In genomic region chr2:61241266-61241665, GRCh38 we compare ENCODE assay signal across 15 cellular contexts.
DNase-seq lines count a peak whose midpoint lies in the region; ATAC-seq and TF ChIP-seq lines count a peak whose summit lies in the region.
"Had no signal": no experiment of that assay in that cellular context is flagged by ENCODE, and none has a peak within 500 bp of the region (broad histone marks: within the 10 kb centered on the region; RNA-seq: fewer than 3 reads in every experiment).

No MANE protein-coding gene starts in this region.

- H3K4me1 Mint-ChIP-seq in endothelial cell (ENCODE audit: unreplicated experiment), result peaks cover 7% of the 10 kb centered on the region

- peak overlapping the region; percentile 24 to 54 for H3K27ac Mint-ChIP-seq in activated naive CD4-positive, alpha-beta T cell treated with anti-CD3 and anti-CD28 coated beads, Interleukin-2, amount 50 U/mL, for 72 hours
- H3K27ac Mint-ChIP-seq in endothelial cell (ENCODE audit: unreplicated experiment), result no peak overlapping the region
- H3K27ac Mint-ChIP-seq: CD8-positive, alpha-beta T cell had no signal

- H3K4me3 Mint-ChIP-seq in endothelial cell (ENCODE audit: unreplicated experiment), result peak overlapping the region; percentile 10
- H3K4me3 Mint-ChIP-seq: CD8-positive, alpha-beta T cell had no signal

- no peaks in the 10 kb centered on the region for H3K9me3 ChIP-seq in osteoblast (ENCODE audit: low read depth, low read length)
- H3K9me3 ChIP-seq: A549, BE2C had no signal

- no peaks in the 10 kb centered on the region for H3K79me2 ChIP-seq in osteoblast (ENCODE audit: insufficient read depth, low read length)

- H3K9me3 Mint-ChIP-seq in activated naive CD4-positive, alpha-beta T cell treated with anti-CD3 and anti-CD28 coated beads, Interleukin-2, amount 50 U/mL, for 72 hours, result no peaks in the 10 kb centered on the region
- no peaks in the 10 kb centered on the region for H3K9me3 Mint-ChIP-seq in endothelial cell (ENCODE audit: unreplicated experiment)
- H3K9me3 Mint-ChIP-seq: CD8-positive, alpha-beta T cell had no signal

- H3K27me3 Mint-ChIP-seq in endothelial cell (ENCODE audit: unreplicated experiment), result peaks cover 1% of the 10 kb centered on the region

- H3K36me3 ChIP-seq in osteoblast (ENCODE audit: insufficient read depth, low read length), result peaks cover 31% of the 10 kb centered on the region
- H3K36me3 ChIP-seq: BE2C had no signal

- peaks cover 8 to 43% of the 10 kb centered on the region in 2 donors for H3K36me3 Mint-ChIP-seq in activated naive CD4-positive, alpha-beta T cell treated with anti-CD3 and anti-CD28 coated beads, Interleukin-2, amount 50 U/mL, for 72 hours
- peaks cover 19% of the 10 kb centered on the region for H3K36me3 Mint-ChIP-seq in endothelial cell (ENCODE audit: low read depth, unreplicated experiment)

- no peak overlapping the region for H3K4me3 ChIP-seq in osteoblast (ENCODE audit: insufficient read depth, low read length)
- H3K4me3 ChIP-seq: A549 had no signal

- no peak overlapping the region for H3K27ac ChIP-seq in osteoblast (ENCODE audit: low read depth, low read length)
- H3K27ac ChIP-seq: A549, C4-2B, HL-60 had no signal

- no peak for ATAC-seq in activated naive CD4-positive, alpha-beta T cell treated with anti-CD3 and anti-CD28 coated beads, Interleukin-2, amount 50 U/mL, for 72 hours
- ATAC-seq in GM21367 (IDR thresholded peaks at IDR 0.05; ENCODE audit: unreplicated experiment), result no peak
- ATAC-seq: A549; CD8-positive, alpha-beta T cell; HCT116 had no signal

- no peak for DNase-seq in activated naive CD4-positive, alpha-beta T cell treated with anti-CD3 and anti-CD28 coated beads, Interleukin-2, amount 50 U/mL, for 72 hours (ENCODE audit: low spot score in 2 of 2)
- DNase-seq in activated naive CD4-positive, alpha-beta T cell treated with anti-CD3 and anti-CD28 coated beads, Interleukin-2, amount 50 U/mL, for 16 hours, result no peak
- DNase-seq in endothelial cell (ENCODE audit: low spot score) (no peak), osteoblast (ENCODE audit: insufficient read length, low spot score, missing footprints) (peak; percentile 31), dermis blood vessel endothelial cell (no peak)
- DNase-seq: BE2C; CD8-positive, alpha-beta T cell; COR-L47; DMS53; GF-D8 had no signal

- no peak for TF ChIP-seq CTCF in endothelial cell (IDR thresholded peaks at IDR 0.05; ENCODE audit: unreplicated experiment)
- no peak for TF ChIP-seq CTCF in osteoblast (IDR thresholded peaks at IDR 0.05; ENCODE audit: extremely low read depth, low read depth, low read length)

- H3K4me1 ChIP-seq in osteoblast (ENCODE audit: insufficient read depth, low read length), result no peaks in the 10 kb centered on the region
- H3K4me1 ChIP-seq: BE2C had no signal

- no peak overlapping the region for H3K4me2 ChIP-seq in osteoblast (ENCODE audit: insufficient read depth, low read length)
- H3K4me2 ChIP-seq: A549 had no signal

- no peaks in the 10 kb centered on the region for H4K20me1 ChIP-seq in osteoblast (ENCODE audit: insufficient read depth, low read length)

- no peaks in the 10 kb centered on the region for H3K27me3 ChIP-seq in osteoblast (ENCODE audit: insufficient read depth, low read length)
- H3K27me3 ChIP-seq: BE2C had no signal

- no peak overlapping the region for H2AFZ ChIP-seq in osteoblast (ENCODE audit: low read length)
